ENCODE assay signal across 24 cellular contexts in genomic region chr3:155112661-155113389, GRCh38. TPM values are rescaled to one million over a fixed set of nuclear protein-coding genes. Genes with fewer than 3 reads are reported as not detected.
DNase-seq lines count a peak whose midpoint lies in the region; ATAC-seq and TF ChIP-seq lines count a peak whose summit lies in the region.
"Had no signal": no experiment of that assay in that cellular context is flagged by ENCODE, and none has a peak within 500 bp of the region (broad histone marks: within the 10 kb centered on the region; RNA-seq: fewer than 3 reads in every experiment).

No MANE protein-coding gene starts in this region.

- no peak for TF ChIP-seq POLR2A in breast epithelium (IDR thresholded peaks at IDR 0.05)

- POLR2A ChIA-PET in PC-9 (lab: Charles Lee; ENCODE audit: unreplicated experiment) = no interaction called here

- H3K4me3 ChIP-seq in mammary epithelial cell (replicated peaks in 1 of 3; ENCODE audit: insufficient read depth in 1 of 3, low read depth in 2 of 3, low read length in 3 of 3) = no peak overlapping the region
- H3K4me3 ChIP-seq in breast epithelium = no peak overlapping the region
- H3K4me3 ChIP-seq in PC-9 = no peak overlapping the region
- H3K4me3 ChIP-seq: coronary artery, esophagus squamous epithelium, gastroesophageal sphincter, GM23338, lower lobe of right lung, neural progenitor cell, tibial nerve had no signal

- H3K4me1 Mint-ChIP-seq in activated CD8-positive, alpha-beta memory T cell treated with anti-CD3 and anti-CD28 coated beads, Interleukin-2, amount 10 ng/mL, durations not matched to agents 7 days and 5 days = no peaks in the 10 kb centered on the region
- H3K4me1 Mint-ChIP-seq: activated CD4-positive, alpha-beta T cell treated with anti-CD3 and anti-CD28 coated beads, Interleukin-2, amount 10 ng/mL, durations not matched to agents 24 days and 14 days; GM23338; neural progenitor cell; T-helper 17 cell had no signal

- H3K4me1 ChIP-seq in mammary epithelial cell (ENCODE audit: insufficient read depth, low read length) = no peaks in the 10 kb centered on the region
- H3K4me1 ChIP-seq in breast epithelium = no peaks in the 10 kb centered on the region
- H3K4me1 ChIP-seq in PC-9 (replicated peaks; ENCODE audit: insufficient read depth) = no peaks in the 10 kb centered on the region
- H3K4me1 ChIP-seq: esophagus squamous epithelium, gastroesophageal sphincter, lower lobe of right lung, neural progenitor cell had no signal

- no peak overlapping the region for H3K27ac Mint-ChIP-seq in activated CD8-positive, alpha-beta memory T cell treated with anti-CD3 and anti-CD28 coated beads, Interleukin-2, amount 10 ng/mL, durations not matched to agents 7 days and 5 days
- H3K27ac Mint-ChIP-seq: activated CD4-positive, alpha-beta T cell treated with anti-CD3 and anti-CD28 coated beads, Interleukin-2, amount 10 ng/mL, durations not matched to agents 24 days and 14 days; activated naive CD4-positive, alpha-beta T cell treated with anti-CD3 and anti-CD28 coated beads for 36 hours; GM23338; neural progenitor cell; T-helper 17 cell had no signal

- H3F3A ChIP-seq in PC-9 (ENCODE audit: insufficient read depth, low read depth) = no peaks in the 10 kb centered on the region

- no peaks in the 10 kb centered on the region for H3K36me3 ChIP-seq in mammary epithelial cell (ENCODE audit: insufficient read depth, low read length)
- no peaks in the 10 kb centered on the region for H3K36me3 ChIP-seq in breast epithelium
- H3K36me3 ChIP-seq in PC-9 (ENCODE audit: low read depth) = no peaks in the 10 kb centered on the region
- H3K36me3 ChIP-seq: esophagus squamous epithelium, gastroesophageal sphincter, lower lobe of right lung, neural progenitor cell, tibial nerve had no signal

- H3K79me2 ChIP-seq in mammary epithelial cell (ENCODE audit: insufficient read depth, low read length) = no peaks in the 10 kb centered on the region
- no peaks in the 10 kb centered on the region for H3K79me2 ChIP-seq in PC-9 (ENCODE audit: low read depth)

- no peaks in the 10 kb centered on the region for H3K27me3 Mint-ChIP-seq in activated CD8-positive, alpha-beta memory T cell treated with anti-CD3 and anti-CD28 coated beads, Interleukin-2, amount 10 ng/mL, durations not matched to agents 7 days and 5 days
- H3K27me3 Mint-ChIP-seq: activated CD4-positive, alpha-beta T cell treated with anti-CD3 and anti-CD28 coated beads, Interleukin-2, amount 10 ng/mL, durations not matched to agents 24 days and 14 days; T-helper 17 cell had no signal

- H2AFZ ChIP-seq in mammary epithelial cell (ENCODE audit: low read depth, low read length) (no peak overlapping the region), PC-9 (0 out of 2 replicates have a peak overlapping the region, but pooled peaks have one; percentile 24)
- H2AFZ ChIP-seq: GM23338, neural progenitor cell had no signal

- H3K9me2 ChIP-seq in PC-9 (ENCODE audit: insufficient read depth) = no peaks in the 10 kb centered on the region

- H3K4me2 ChIP-seq in mammary epithelial cell (ENCODE audit: insufficient read depth, low read depth, low read length) (no peak overlapping the region), PC-9 (no peak overlapping the region)
- H3K4me2 ChIP-seq: GM23338, neural progenitor cell had no signal

- H3K4me3 Mint-ChIP-seq in activated CD8-positive, alpha-beta memory T cell treated with anti-CD3 and anti-CD28 coated beads, Interleukin-2, amount 10 ng/mL, durations not matched to agents 7 days and 5 days = no peak overlapping the region
- H3K4me3 Mint-ChIP-seq: activated CD4-positive, alpha-beta T cell treated with anti-CD3 and anti-CD28 coated beads, Interleukin-2, amount 10 ng/mL, durations not matched to agents 24 days and 14 days; activated naive CD4-positive, alpha-beta T cell treated with anti-CD3 and anti-CD28 coated beads for 36 hours; GM23338; neural progenitor cell; T-helper 17 cell had no signal

- no peaks in the 10 kb centered on the region for H4K20me1 ChIP-seq in mammary epithelial cell (ENCODE audit: insufficient read depth, low read length)
- H4K20me1 ChIP-seq in PC-9 (ENCODE audit: insufficient read depth) = no peaks in the 10 kb centered on the region

- in situ Hi-C loops in mammary epithelial cell (cut with MboI; ENCODE audit: low sequenced_read_pairs in 2 of 2) = no loop called here

- no TSS peak for BruUV-seq in mammary epithelial cell (replicated peaks; lab: Mats Ljungman, UMichigan)
- BruUV-seq in PC-9 (replicated peaks; lab: Mats Ljungman, UMichigan) = no TSS peak

- H3K36me3 Mint-ChIP-seq in activated CD8-positive, alpha-beta memory T cell treated with anti-CD3 and anti-CD28 coated beads, Interleukin-2, amount 10 ng/mL, durations not matched to agents 7 days and 5 days = no peaks in the 10 kb centered on the region
- H3K36me3 Mint-ChIP-seq: neural progenitor cell had no signal

- WGBS in mammary epithelial cell (ENCODE audit: low coverage, missing lambda C conversion rate) = 67% methylated on average over 4 of the region's 5 CpGs

- dilution Hi-C loops in mammary epithelial cell (cut with HindIII; ENCODE audit: low sequenced_read_pairs) = no loop called here

- H3K9me3 Mint-ChIP-seq in activated CD8-positive, alpha-beta memory T cell treated with anti-CD3 and anti-CD28 coated beads, Interleukin-2, amount 10 ng/mL, durations not matched to agents 7 days and 5 days (ENCODE audit: low read depth) = no peaks in the 10 kb centered on the region
- H3K9me3 Mint-ChIP-seq: activated CD4-positive, alpha-beta T cell treated with anti-CD3 and anti-CD28 coated beads, Interleukin-2, amount 10 ng/mL, durations not matched to agents 24 days and 14 days; activated naive CD4-positive, alpha-beta T cell treated with anti-CD3 and anti-CD28 coated beads for 36 hours; GM23338; neural progenitor cell had no signal

- intact Hi-C loops in mammary epithelial cell (cut with micrococcal nuclease) = no loop called here
- intact Hi-C loops in breast epithelium (cut with DNase I; ENCODE audit: low total_unique reads) = no loop called here
- intact Hi-C loops in PC-9 (cut with micrococcal nuclease; ENCODE audit: unreplicated experiment) = no loop called here

- H3K27ac ChIP-seq in mammary epithelial cell (ENCODE audit: insufficient read depth, low read depth, low read length) (no peak overlapping the region), breast epithelium (no peak overlapping the region), PC-9 (no peak overlapping the region)
- H3K27ac ChIP-seq: 22Rv1, coronary artery, esophagus squamous epithelium, gastroesophageal sphincter, lower lobe of right lung, neural progenitor cell, tibial nerve had no signal

- H3K27me3 ChIP-seq in mammary epithelial cell (ENCODE audit: insufficient read depth, low read length) (no peaks in the 10 kb centered on the region), breast epithelium (no peaks in the 10 kb centered on the region), PC-9 (ENCODE audit: insufficient read depth, low read depth) (no peaks in the 10 kb centered on the region)
- H3K27me3 ChIP-seq: esophagus squamous epithelium, gastroesophageal sphincter, neural progenitor cell, tibial nerve had no signal

- H3K9me3 ChIP-seq in mammary epithelial cell (replicated peaks; ENCODE audit: insufficient read depth, low read length) = no peaks in the 10 kb centered on the region
- H3K9me3 ChIP-seq in breast epithelium = no peaks in the 10 kb centered on the region
- no peaks in the 10 kb centered on the region for H3K9me3 ChIP-seq in PC-9 (ENCODE audit: insufficient read depth, low read depth)
- H3K9me3 ChIP-seq: esophagus squamous epithelium, gastroesophageal sphincter, lower lobe of right lung, tibial nerve had no signal

- no peak overlapping the region for H3K9ac ChIP-seq in mammary epithelial cell (ENCODE audit: insufficient read depth, low read length)
- H3K9ac ChIP-seq: neural progenitor cell had no signal

- no peak for ATAC-seq in HG03439 (IDR thresholded peaks at IDR 0.05; ENCODE audit: unreplicated experiment)
- no peak for ATAC-seq in activated CD8-positive, alpha-beta memory T cell treated with anti-CD3 and anti-CD28 coated beads, Interleukin-2, amount 10 ng/mL, durations not matched to agents 7 days and 5 days
- ATAC-seq: gastroesophageal sphincter, GM23338, lower lobe of right lung, Panc1, sciatic nerve, T-helper 17 cell had no signal

- DNase-seq in mammary epithelial cell (peak; percentile 77), breast epithelium (ENCODE audit: low spot score in 2 of 2) (no peak), PC-9 (no peak), germinal center (ENCODE audit: low spot score) (peak; percentile 25), ureter (ENCODE audit: low spot score) (no peak), HUDEP-2 (lab: John Stamatoyannopoulos, UW; ENCODE audit: unreplicated experiment in 76 of 76) (no peak)
- no peak for DNase-seq in activated CD8-positive, alpha-beta memory T cell treated with anti-CD3 and anti-CD28 coated beads, Interleukin-2, amount 10 ng/mL, durations not matched to agents 7 days and 5 days
- DNase-seq: activated CD4-positive, alpha-beta T cell treated with anti-CD3 and anti-CD28 coated beads, Interleukin-2, amount 10 ng/mL, durations not matched to agents 24 days and 14 days; activated naive CD4-positive, alpha-beta T cell treated with anti-CD3 and anti-CD28 coated beads for 36 hours; COR-L47; esophagus squamous epithelium; lower lobe of right lung; NCI-H2107; NCI-H446; T-helper 17 cell had no signal

- CTCF ChIA-PET in mammary epithelial cell (lab: Charles Lee; ENCODE audit: low non-redundant PET) = no interaction called here
- CTCF ChIA-PET in PC-9 (lab: Charles Lee) = no interaction called here
- CTCF ChIA-PET in activated CD8-positive, alpha-beta memory T cell treated with anti-CD3 and anti-CD28 coated beads, Interleukin-2, amount 10 ng/mL, durations not matched to agents 7 days and 5 days (lab: Charles Lee) = no interaction called here

- TF ChIP-seq CTCF in mammary epithelial cell (conservative IDR thresholded peaks at IDR 0.05 in 1 of 2, IDR thresholded peaks at IDR 0.05 in 1 of 2; ENCODE audit: extremely low read depth in 1 of 2, insufficient read depth in 1 of 2, low read depth in 1 of 2, low read length in 2 of 2) (no peak), breast epithelium (IDR thresholded peaks at IDR 0.05) (no peak), PC-9 (conservative IDR thresholded peaks at IDR 0.05) (no peak)

RNA-seq across cellular contexts. Expression of gene MME, which starts 32.7 kb away (rescaled TPM):
- total RNA-seq in mammary epithelial cell (10 to 100 TPM; 22.5 to 94.5 TPM), breast epithelium (100 to 1,000 TPM; 114 to 155 (median 119) TPM), PC-9 (2021) (1.7 and 2.1 TPM in 2 replicates), ureter (5.7 TPM)
- polyA plus RNA-seq in mammary epithelial cell = 8.4 TPM
- polyA minus RNA-seq in mammary epithelial cell = not detected
- total RNA-seq in activated CD8-positive, alpha-beta memory T cell treated with anti-CD3 and anti-CD28 coated beads, Interleukin-2, amount 10 ng/mL, durations not matched to agents 7 days and 5 days = not detected
- total RNA-seq: activated CD4-positive, alpha-beta T cell treated with anti-CD3 and anti-CD28 coated beads, Interleukin-2, amount 10 ng/mL, durations not matched to agents 24 days and 14 days; activated naive CD4-positive, alpha-beta T cell treated with anti-CD3 and anti-CD28 coated beads for 36 hours had no signal

Comparison
In these comparisons a context has a peak if more than half of its experiments do, and no peak if none do; other contexts are left out.
1. DNase-seq: peak in mammary epithelial cell (single experiment) and germinal center (single experiment); none in breast epithelium (0 of 2), PC-9 (0 of 2), activated CD8-positive, alpha-beta memory T cell treated with anti-CD3 and anti-CD28 coated beads, Interleukin-2, amount 10 ng/mL, durations not matched to agents 7 days and 5 days (single experiment), ureter (single experiment) and HUDEP-2 (0 of 76).